In the genomic region with DNA sequence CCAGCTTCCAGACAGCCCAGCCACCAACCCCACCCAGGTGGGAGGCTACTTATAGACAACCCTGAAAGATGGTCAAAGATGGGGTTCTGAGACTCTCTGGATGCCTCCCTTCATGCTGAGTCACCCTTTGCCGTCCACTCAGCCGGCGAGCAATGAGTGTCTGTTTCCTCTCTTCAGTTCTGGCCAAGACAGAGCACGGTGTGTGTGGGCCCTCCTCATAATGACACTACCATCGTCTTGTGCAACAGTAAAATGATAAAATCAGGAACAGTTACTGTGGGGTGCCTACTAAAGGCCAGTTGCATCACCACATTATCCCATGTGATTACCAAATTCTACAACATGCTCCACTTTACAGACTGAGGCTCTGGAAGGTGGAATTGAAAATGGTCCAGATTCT, we compare ENCODE assay signal across 1 cellular context.
TF ChIP-seq lines count a peak whose summit lies in the region.

No MANE protein-coding gene starts in this region.

TF ChIP-seq in H1, 55 proteins besides CTCF, POLR2A, EP300 and RAD21:
- no peak for TF ChIP-seq KDM4A (IDR thresholded peaks at IDR 0.05; ENCODE audit: low read depth, low read length, severe bottlenecking)
- peak; percentile 3; the same call in 1 of the 2 replicates for TF ChIP-seq MAFK (IDR thresholded peaks at IDR 0.05; ENCODE audit: low read depth, low read length)
- TF ChIP-seq KDM5A (IDR thresholded peaks at IDR 0.05; ENCODE audit: low read length), result no peak
- TF ChIP-seq, protein P1, sequence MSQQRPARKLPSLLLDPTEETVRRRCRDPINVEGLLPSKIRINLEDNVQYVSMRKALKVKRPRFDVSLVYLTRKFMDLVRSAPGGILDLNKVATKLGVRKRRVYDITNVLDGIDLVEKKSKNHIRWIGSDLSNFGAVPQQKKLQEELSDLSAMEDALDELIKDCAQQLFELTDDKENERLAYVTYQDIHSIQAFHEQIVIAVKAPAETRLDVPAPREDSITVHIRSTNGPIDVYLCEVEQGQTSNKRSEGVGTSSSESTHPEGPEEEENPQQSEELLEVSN (IDR thresholded peaks at IDR 0.05), result no peak
- TF ChIP-seq JUN (IDR thresholded peaks at IDR 0.05; ENCODE audit: low read depth, low read length), result no peak
- TF ChIP-seq GTF2F1 (IDR thresholded peaks at IDR 0.05; ENCODE audit: borderline replicate concordance, low read depth, low read length), result no peak
- TF ChIP-seq BACH1 (IDR thresholded peaks at IDR 0.05; ENCODE audit: low read length), result peak; percentile 24; the same call in 1 of the 2 replicates
- no peak for TF ChIP-seq POLR2AphosphoS5 (IDR thresholded peaks at IDR 0.05; ENCODE audit: low read depth, low read length)
- TF ChIP-seq CBX5 (IDR thresholded peaks at IDR 0.05; ENCODE audit: low read depth, low read length), result no peak
- no peak for TF ChIP-seq YY1 (IDR thresholded peaks at IDR 0.05; ENCODE audit: low read depth, low read length)
- TF ChIP-seq SIX5 (IDR thresholded peaks at IDR 0.05; ENCODE audit: low read depth, low read length), result no peak
- no peak for TF ChIP-seq RXRA (IDR thresholded peaks at IDR 0.05; ENCODE audit: insufficient read depth, low read depth, low read length)
- TF ChIP-seq KDM1A (IDR thresholded peaks at IDR 0.05; ENCODE audit: borderline replicate concordance, low read length), result no peak
- TF ChIP-seq, protein P2, sequence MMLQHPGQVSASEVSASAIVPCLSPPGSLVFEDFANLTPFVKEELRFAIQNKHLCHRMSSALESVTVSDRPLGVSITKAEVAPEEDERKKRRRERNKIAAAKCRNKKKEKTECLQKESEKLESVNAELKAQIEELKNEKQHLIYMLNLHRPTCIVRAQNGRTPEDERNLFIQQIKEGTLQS (IDR thresholded peaks at IDR 0.05; ENCODE audit: insufficient read depth, low read depth, low read length), result no peak
